ENCODE assay signal across 7 cellular contexts in genomic region chr6:37500904-37501303, GRCh38. TPM values are rescaled to one million over a fixed set of nuclear protein-coding genes. Genes with fewer than 3 reads are reported as not detected.
DNase-seq lines count a peak whose midpoint lies in the region; ATAC-seq and TF ChIP-seq lines count a peak whose summit lies in the region.
"Not testable (repeated sequence)": the region's sequence is repeated elsewhere in the genome, so short reads cannot be mapped to it uniquely, and the experiment has no call there.

No MANE protein-coding gene starts in this region.

- not testable (repeated sequence) for H3K36me3 Mint-ChIP-seq in CD4-positive, alpha-beta memory T cell; activated naive CD4-positive, alpha-beta T cell treated with anti-CD3 and anti-CD28 coated beads, Interleukin-2, amount 10 ng/mL, durations not matched to agents 7 days and 5 days; naive thymus-derived CD8-positive, alpha-beta T cell
- peaks cover 14% of the 10 kb centered on the region for H3K36me3 Mint-ChIP-seq in activated CD8-positive, alpha-beta T cell treated with anti-CD3 and anti-CD28 coated beads for 36 hours (ENCODE audit: low read depth)
- H3K36me3 Mint-ChIP-seq in effector memory CD8-positive, alpha-beta T cell (ENCODE audit: insufficient read depth) = peaks cover 31% of the 10 kb centered on the region

- not testable (repeated sequence) for H3K9ac ChIP-seq in Loucy (ENCODE audit: low read depth, low read length, poor library complexity, severe bottlenecking)

- not testable (repeated sequence) for H4K20me1 ChIP-seq in Loucy (ENCODE audit: insufficient read depth, low read length, poor library complexity, severe bottlenecking)

- not testable (repeated sequence) for TF ChIP-seq CTCF in Loucy (conservative IDR thresholded peaks at IDR 0.05; ENCODE audit: low read length); WERI-Rb-1 (IDR thresholded peaks at IDR 0.05; ENCODE audit: low read depth, low read length); activated CD8-positive, alpha-beta T cell treated with anti-CD3 and anti-CD28 coated beads for 36 hours (IDR thresholded peaks at IDR 0.05)

- POLR2A ChIA-PET in CD4-positive, alpha-beta memory T cell (lab: Charles Lee; ENCODE audit: partially characterized antibody) = interaction anchor here (0.9 to 23.5 kb wide), 8 partner anchors 8 to 68 kb away, joined by 3 to 977 read pairs (median 20); partner anchors contain the start of gene CMTR1
- POLR2A ChIA-PET in activated CD8-positive, alpha-beta T cell treated with anti-CD3 and anti-CD28 coated beads for 36 hours (lab: Charles Lee) = interaction anchor here (0.9 to 9.6 kb wide), 5 partner anchors 9 to 329 kb away, joined by 3 to 109 read pairs (median 9); no protein-coding TSS in a partner anchor
- POLR2A ChIA-PET in naive thymus-derived CD8-positive, alpha-beta T cell (lab: Charles Lee) = interaction anchor here (1.2 to 9.8 kb wide), 8 partner anchors 10 to 123 kb away, joined by 4 to 330 read pairs (median 8); partner anchors contain the start of gene CMTR1

- not testable (repeated sequence) for H3K27me3 Mint-ChIP-seq in CD4-positive, alpha-beta memory T cell; activated CD8-positive, alpha-beta T cell treated with anti-CD3 and anti-CD28 coated beads for 36 hours; activated naive CD4-positive, alpha-beta T cell treated with anti-CD3 and anti-CD28 coated beads, Interleukin-2, amount 10 ng/mL, durations not matched to agents 7 days and 5 days; effector memory CD8-positive, alpha-beta T cell; naive thymus-derived CD8-positive, alpha-beta T cell

- not testable (repeated sequence) for H3K4me3 ChIP-seq in CD4-positive, alpha-beta memory T cell (ENCODE audit: low read length in 2 of 2); Loucy (ENCODE audit: low read length, poor library complexity, severe bottlenecking); WERI-Rb-1 (ENCODE audit: low read depth, low read length)

- not testable (repeated sequence) for DNase-seq in CD4-positive, alpha-beta memory T cell; WERI-Rb-1; activated CD8-positive, alpha-beta T cell treated with anti-CD3 and anti-CD28 coated beads for 36 hours; activated naive CD4-positive, alpha-beta T cell treated with anti-CD3 and anti-CD28 coated beads, Interleukin-2, amount 10 ng/mL, durations not matched to agents 7 days and 5 days; effector memory CD8-positive, alpha-beta T cell; naive thymus-derived CD8-positive, alpha-beta T cell

- H3K4me1 ChIP-seq in CD4-positive, alpha-beta memory T cell (ENCODE audit: insufficient read depth, low read length) = peaks cover 91% of the 10 kb centered on the region
- H3K4me1 ChIP-seq in Loucy (ENCODE audit: insufficient read depth, low read length, poor library complexity, severe bottlenecking) = peaks cover 69% of the 10 kb centered on the region

- peak overlapping the region in 3 of 8 donors; percentile 31 to 97 (median 49) for H3K4me3 Mint-ChIP-seq in CD4-positive, alpha-beta memory T cell
- H3K4me3 Mint-ChIP-seq in activated CD8-positive, alpha-beta T cell treated with anti-CD3 and anti-CD28 coated beads for 36 hours; activated naive CD4-positive, alpha-beta T cell treated with anti-CD3 and anti-CD28 coated beads, Interleukin-2, amount 10 ng/mL, durations not matched to agents 7 days and 5 days: not testable (repeated sequence)
- peak overlapping the region; percentile 10 to 96 for H3K4me3 Mint-ChIP-seq in effector memory CD8-positive, alpha-beta T cell
- peak overlapping the region in 6 of 10 donors; percentile 9 to 93 (median 34) for H3K4me3 Mint-ChIP-seq in naive thymus-derived CD8-positive, alpha-beta T cell

- peaks cover 63 to 98% (median 83%) of the 10 kb centered on the region in 4 donors for H3K4me1 Mint-ChIP-seq in CD4-positive, alpha-beta memory T cell
- H3K4me1 Mint-ChIP-seq in activated CD8-positive, alpha-beta T cell treated with anti-CD3 and anti-CD28 coated beads for 36 hours (ENCODE audit: low read depth) = peaks cover 88% of the 10 kb centered on the region
- peaks cover 72% of the 10 kb centered on the region for H3K4me1 Mint-ChIP-seq in activated naive CD4-positive, alpha-beta T cell treated with anti-CD3 and anti-CD28 coated beads, Interleukin-2, amount 10 ng/mL, durations not matched to agents 7 days and 5 days
- peaks cover 53 to 71% of the 10 kb centered on the region in 2 donors for H3K4me1 Mint-ChIP-seq in effector memory CD8-positive, alpha-beta T cell (ENCODE audit: low read depth in 2 of 2)
- H3K4me1 Mint-ChIP-seq in naive thymus-derived CD8-positive, alpha-beta T cell = peaks cover 42 to 88% (median 70%) of the 10 kb centered on the region in 4 donors

- H3K27ac Mint-ChIP-seq in CD4-positive, alpha-beta memory T cell = peak overlapping the region; percentile 36 to 100 (median 100)
- peak overlapping the region; percentile 99 for H3K27ac Mint-ChIP-seq in activated CD8-positive, alpha-beta T cell treated with anti-CD3 and anti-CD28 coated beads for 36 hours
- H3K27ac Mint-ChIP-seq in activated naive CD4-positive, alpha-beta T cell treated with anti-CD3 and anti-CD28 coated beads, Interleukin-2, amount 10 ng/mL, durations not matched to agents 7 days and 5 days = peak overlapping the region; percentile 15
- H3K27ac Mint-ChIP-seq in effector memory CD8-positive, alpha-beta T cell = peak overlapping the region; percentile 99 to 100
- H3K27ac Mint-ChIP-seq in naive thymus-derived CD8-positive, alpha-beta T cell = peak overlapping the region; percentile 17 to 100 (median 96)

- not testable (repeated sequence) for H3K9me2 ChIP-seq in Loucy (replicated peaks; ENCODE audit: low read depth, low read length)

- not testable (repeated sequence) for ATAC-seq in activated CD8-positive, alpha-beta T cell treated with anti-CD3 and anti-CD28 coated beads for 36 hours; effector memory CD8-positive, alpha-beta T cell (replicated peaks); naive thymus-derived CD8-positive, alpha-beta T cell

- H3K9me3 ChIP-seq in CD4-positive, alpha-beta memory T cell (ENCODE audit: control insufficient read depth in 1 of 2, low read length in 2 of 2); Loucy (ENCODE audit: insufficient read depth, low read depth, low read length); WERI-Rb-1 (ENCODE audit: severe bottlenecking): not testable (repeated sequence)

- H3K36me3 ChIP-seq in CD4-positive, alpha-beta memory T cell (ENCODE audit: insufficient read depth, low read length); Loucy (ENCODE audit: insufficient read depth, low read length); WERI-Rb-1: not testable (repeated sequence)

- H3F3A ChIP-seq in Loucy (ENCODE audit: low read depth) = peaks cover 14% of the 10 kb centered on the region

- H3K4me2 ChIP-seq in Loucy (ENCODE audit: low read depth, low read length, poor library complexity, severe bottlenecking) = peak overlapping the region; percentile 83

- intact Hi-C loops in CD4-positive, alpha-beta memory T cell (cut with micrococcal nuclease) = loop anchor here (5.0 to 10.0 kb wide), 2 partner anchors 69 to 314 kb away; partner anchors contain the start of genes CMTR1 and ZFAND3
- intact Hi-C loops in activated CD8-positive, alpha-beta T cell treated with anti-CD3 and anti-CD28 coated beads for 36 hours (cut with micrococcal nuclease) = not testable (repeated sequence)

- CTCF ChIA-PET in CD4-positive, alpha-beta memory T cell (lab: Charles Lee; ENCODE audit: partially characterized antibody) = interaction anchor here (0.9 to 6.6 kb wide), 7 partner anchors 9 to 190 kb away, joined by 3 to 77 read pairs (median 9); no protein-coding TSS in a partner anchor
- CTCF ChIA-PET in activated CD8-positive, alpha-beta T cell treated with anti-CD3 and anti-CD28 coated beads for 36 hours (lab: Charles Lee) = interaction anchor here (0.6 to 4.8 kb wide), 4 partner anchors 10 to 325 kb away, joined by 3 to 30 read pairs (median 8); no protein-coding TSS in a partner anchor
- CTCF ChIA-PET in activated naive CD4-positive, alpha-beta T cell treated with anti-CD3 and anti-CD28 coated beads, Interleukin-2, amount 10 ng/mL, durations not matched to agents 7 days and 5 days (lab: Charles Lee) = interaction anchor here (1.3 to 6.4 kb wide), 2 partner anchors 16 to 65 kb away, joined by 3 to 34 read pairs; no protein-coding TSS in a partner anchor

- H3K9me3 Mint-ChIP-seq in CD4-positive, alpha-beta memory T cell; activated CD8-positive, alpha-beta T cell treated with anti-CD3 and anti-CD28 coated beads for 36 hours; activated naive CD4-positive, alpha-beta T cell treated with anti-CD3 and anti-CD28 coated beads, Interleukin-2, amount 10 ng/mL, durations not matched to agents 7 days and 5 days; effector memory CD8-positive, alpha-beta T cell; naive thymus-derived CD8-positive, alpha-beta T cell: not testable (repeated sequence)

- not testable (repeated sequence) for H2AFZ ChIP-seq in Loucy (ENCODE audit: low read length)

- H3K27me3 ChIP-seq in CD4-positive, alpha-beta memory T cell (ENCODE audit: insufficient read depth, low read length); Loucy (ENCODE audit: insufficient read depth, low read length, poor library complexity, severe bottlenecking); WERI-Rb-1 (ENCODE audit: insufficient read depth, low read depth, severe bottlenecking): not testable (repeated sequence)

- H3K79me2 ChIP-seq in Loucy (ENCODE audit: insufficient read depth, low read length) = peaks cover 28% of the 10 kb centered on the region

- H3K27ac ChIP-seq in CD4-positive, alpha-beta memory T cell (ENCODE audit: low read depth, low read length) = peak overlapping the region; percentile 91
- peak overlapping the region; percentile 88 for H3K27ac ChIP-seq in WERI-Rb-1

RNA-seq across cellular contexts. Expression of gene CCDC167, which starts 1.2 kb away (rescaled TPM):
- total RNA-seq in CD4-positive, alpha-beta memory T cell = 10 to 100 TPM; 25.1 to 27.8 TPM
- polyA plus RNA-seq in CD4-positive, alpha-beta memory T cell = 100 to 1,000 TPM; 151 to 226 TPM
- 10 to 100 TPM; 63.7 to 68.1 TPM for total RNA-seq in activated CD8-positive, alpha-beta T cell treated with anti-CD3 and anti-CD28 coated beads for 36 hours
- total RNA-seq in naive thymus-derived CD8-positive, alpha-beta T cell = 10 to 100 TPM; 17.9 TPM
- polyA plus RNA-seq in naive thymus-derived CD8-positive, alpha-beta T cell = 10 to 100 TPM; 64.3 to 74.7 (median 69.3) TPM

Comparison
In these comparisons a context has a peak if more than half of its experiments do, and no peak if none do; other contexts are left out.
1. H3K27ac Mint-ChIP-seq: peak in every context shown above with its lines; median percentile 100 in CD4-positive, alpha-beta memory T cell; 100 in effector memory CD8-positive, alpha-beta T cell; 99 in activated CD8-positive, alpha-beta T cell treated with anti-CD3 and anti-CD28 coated beads for 36 hours; 96 in naive thymus-derived CD8-positive, alpha-beta T cell; 15 in activated naive CD4-positive, alpha-beta T cell treated with anti-CD3 and anti-CD28 coated beads, Interleukin-2, amount 10 ng/mL, durations not matched to agents 7 days and 5 days.